In the genomic region with DNA sequence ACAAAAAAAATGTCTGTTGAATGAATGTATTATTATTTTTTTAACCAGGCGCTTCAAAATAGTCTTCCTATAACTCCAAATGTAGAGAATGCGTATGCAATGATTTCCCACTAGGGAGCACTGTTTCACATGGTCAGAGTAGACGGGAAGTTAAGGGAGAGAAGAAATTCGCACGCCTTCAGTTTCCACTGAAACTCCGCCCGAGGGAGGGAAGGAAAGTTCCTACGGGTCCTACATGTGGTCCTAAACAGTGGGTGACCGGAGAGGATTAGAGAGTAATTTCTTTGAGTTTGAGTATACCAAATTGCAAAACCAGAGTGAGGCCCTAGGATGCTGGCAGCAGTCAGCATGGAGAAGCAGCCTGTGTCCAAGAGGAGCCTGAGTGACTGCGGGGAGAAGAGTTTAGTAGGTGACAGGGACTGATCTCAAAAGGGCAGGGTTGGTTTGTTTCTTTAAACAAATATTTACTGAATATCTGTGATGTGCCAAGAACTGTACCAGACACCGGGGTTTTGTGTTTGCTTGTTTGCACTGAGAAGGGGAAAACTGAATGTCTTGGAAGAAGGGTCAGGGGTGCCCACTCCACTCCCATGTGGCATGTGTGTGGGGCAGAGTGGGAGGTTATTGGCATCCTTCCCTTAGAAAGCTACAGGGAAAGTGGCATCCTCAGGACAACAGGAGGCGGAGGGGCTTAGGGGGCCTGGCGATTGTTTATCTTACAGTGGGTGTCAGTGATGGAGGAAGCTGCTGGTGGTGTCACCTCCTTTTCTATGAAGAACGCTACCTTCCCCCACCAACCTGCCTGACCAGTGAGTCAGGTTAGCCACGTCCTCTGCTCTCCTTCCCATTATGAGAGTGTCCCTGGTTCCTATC, we compare ENCODE assay signal across 8 cellular contexts. TPM values are rescaled to one million over a fixed set of nuclear protein-coding genes. Genes with fewer than 3 reads are reported as not detected.
A peak's percentile ranks its signal among the peaks of the same experiment; 100 is the strongest.
DNase-seq lines count a peak whose midpoint lies in the region; ATAC-seq and TF ChIP-seq lines count a peak whose summit lies in the region.

No MANE protein-coding gene starts in this region.

- peak overlapping the region; percentile 58 to 66 for H3K4me3 Mint-ChIP-seq in stimulated activated naive CD8-positive, alpha-beta T cell treated with anti-CD3 and anti-CD28 coated beads, Interleukin-15, amount 100 ng/mL, for 72 hours

- H3K4me3 ChIP-seq in ascending aorta (peak overlapping the region in 1 of 2 donors; percentile 22), iPS-18c (ENCODE audit: insufficient read depth, low read depth, low read length) (peak overlapping the region; percentile 3; the same call in 1 of the 2 replicates)

- DNase-seq in stimulated activated CD4-positive, alpha-beta T cell treated with anti-CD3 and anti-CD28 coated beads, Interleukin-4, amount 100 ng/mL, for 24 hours = peak; percentile 42
- DNase-seq in stimulated activated CD4-positive, alpha-beta T cell treated with anti-CD3 and anti-CD28 coated beads, Interleukin-4, amount 100 ng/mL, for 1 hour = no peak
- DNase-seq in NCI-H774 (lab: John Stamatoyannopoulos, UW) (peak; percentile 62), ascending aorta (ENCODE audit: low spot score in 2 of 2) (no peak), NCI-H1930 (lab: John Stamatoyannopoulos, UW) (no peak)
- peak in 1 of 2 donors; percentile 23 for DNase-seq in stimulated activated naive CD8-positive, alpha-beta T cell treated with anti-CD3 and anti-CD28 coated beads, Interleukin-15, amount 100 ng/mL, for 72 hours
- DNase-seq in effector CD8-positive, alpha-beta T cell (lab: John Stamatoyannopoulos, UW) = no peak

- intact Hi-C loops in ascending aorta (cut with DNase I) = no loop called here

- H3K36me3 ChIP-seq in ascending aorta = no peaks in the 10 kb centered on the region

- peak; percentile 68 for ATAC-seq in stimulated activated naive CD8-positive, alpha-beta T cell treated with anti-CD3 and anti-CD28 coated beads, Interleukin-15, amount 100 ng/mL, for 72 hours

- no peaks in the 10 kb centered on the region for H3K9me3 Mint-ChIP-seq in stimulated activated naive CD8-positive, alpha-beta T cell treated with anti-CD3 and anti-CD28 coated beads, Interleukin-15, amount 100 ng/mL, for 72 hours

- no peaks in the 10 kb centered on the region for H3K27me3 Mint-ChIP-seq in stimulated activated naive CD8-positive, alpha-beta T cell treated with anti-CD3 and anti-CD28 coated beads, Interleukin-15, amount 100 ng/mL, for 72 hours

- H3K4me1 Mint-ChIP-seq in stimulated activated naive CD8-positive, alpha-beta T cell treated with anti-CD3 and anti-CD28 coated beads, Interleukin-15, amount 100 ng/mL, for 72 hours = peaks cover 17% of the 10 kb centered on the region

- TF ChIP-seq CTCF in ascending aorta (IDR thresholded peaks at IDR 0.05) = peak; percentile 27 to 69 (median 44)

- H3K27me3 ChIP-seq in ascending aorta = no peaks in the 10 kb centered on the region

- H3K4me1 ChIP-seq in ascending aorta = peaks cover 0 to 3% of the 10 kb centered on the region in 2 donors

- peak overlapping the region; percentile 13 to 61 for H3K27ac Mint-ChIP-seq in stimulated activated naive CD8-positive, alpha-beta T cell treated with anti-CD3 and anti-CD28 coated beads, Interleukin-15, amount 100 ng/mL, for 72 hours

- H3K27ac ChIP-seq in ascending aorta = no peak overlapping the region

- H3K9me3 ChIP-seq in ascending aorta (no peaks in the 10 kb centered on the region), iPS-18c (ENCODE audit: control insufficient read depth, insufficient read depth, low read length) (peaks cover 2% of the 10 kb centered on the region)

RNA-seq across cellular contexts. Expression of a gene that starts 22.8 kb away (rescaled TPM):
- total RNA-seq in ascending aorta = not detected

RNA-seq across cellular contexts. Expression of a gene that starts 31.4 kb away (rescaled TPM):
- total RNA-seq in ascending aorta = 0.53 TPM

RNA-seq across cellular contexts. Expression of a gene that starts 33.7 kb away (rescaled TPM):
- total RNA-seq in ascending aorta = not detected

RNA-seq across cellular contexts. Expression of a gene that starts 33.9 kb away (rescaled TPM):
- total RNA-seq in ascending aorta = 9.2 TPM

Comparison
In these comparisons a context has a peak if more than half of its experiments do, and no peak if none do; other contexts are left out.
1. DNase-seq: peak in stimulated activated CD4-positive, alpha-beta T cell treated with anti-CD3 and anti-CD28 coated beads, Interleukin-4, amount 100 ng/mL, for 24 hours (single experiment) and NCI-H774 (single experiment); none in stimulated activated CD4-positive, alpha-beta T cell treated with anti-CD3 and anti-CD28 coated beads, Interleukin-4, amount 100 ng/mL, for 1 hour (single experiment), ascending aorta (0 of 2), effector CD8-positive, alpha-beta T cell (single experiment) and NCI-H1930 (0 of 2).